22 cellular contexts compared by ENCODE assay signal in genomic region chr2:68294913-68295312, GRCh38. TPM values are rescaled to one million over a fixed set of nuclear protein-coding genes. Genes with fewer than 3 reads are reported as not detected.
"Had no signal": no experiment of that assay in that cellular context is flagged by ENCODE, and none has a peak within 500 bp of the region (broad histone marks: within the 10 kb centered on the region; RNA-seq: fewer than 3 reads in every experiment).

No MANE protein-coding gene starts in this region.

- H3K4me3 Mint-ChIP-seq: effector memory CD8-positive, alpha-beta T cell; natural killer cell treated with Interleukin-12 subunit alpha and Interleukin-12 subunit beta and Interleukin-15 and Interleukin-18, amount 100 ng/mL, for 72 hours; neural crest cell; stimulated activated memory B cell treated with anti-CD40 and anti-IgM and Interleukin-4, amounts not matched to agents 10 μg/mL and 1 μg/mL and 100 μg/mL, for 72 hours; stimulated activated naive CD8-positive, alpha-beta T cell treated with anti-CD3 and anti-CD28 coated beads, Interleukin-15, Interleukin-2, amounts not matched to agents 100 ng/mL and 50 ng/mL, for 24 hours had no signal

- H3K9me3 ChIP-seq: lower lobe of right lung, prostate gland, sigmoid colon, spleen, transverse colon, upper lobe of right lung, uterus had no signal

- H3K4me1 ChIP-seq: prostate gland, sigmoid colon, transverse colon, upper lobe of right lung, uterus had no signal

- H3K9me3 Mint-ChIP-seq: effector memory CD8-positive, alpha-beta T cell; natural killer cell treated with Interleukin-12 subunit alpha and Interleukin-12 subunit beta and Interleukin-15 and Interleukin-18, amount 100 ng/mL, for 72 hours; neural crest cell; stimulated activated memory B cell treated with anti-CD40 and anti-IgM and Interleukin-4, amounts not matched to agents 10 μg/mL and 1 μg/mL and 100 μg/mL, for 72 hours; stimulated activated naive CD8-positive, alpha-beta T cell treated with anti-CD3 and anti-CD28 coated beads, Interleukin-15, Interleukin-2, amounts not matched to agents 100 ng/mL and 50 ng/mL, for 24 hours had no signal

- FAIRE-seq: endometrium, frontal cortex, keratinocyte had no signal

- H3K27me3 Mint-ChIP-seq: natural killer cell treated with Interleukin-12 subunit alpha and Interleukin-12 subunit beta and Interleukin-15 and Interleukin-18, amount 100 ng/mL, for 72 hours; stimulated activated memory B cell treated with anti-CD40 and anti-IgM and Interleukin-4, amounts not matched to agents 10 μg/mL and 1 μg/mL and 100 μg/mL, for 72 hours; stimulated activated naive CD8-positive, alpha-beta T cell treated with anti-CD3 and anti-CD28 coated beads, Interleukin-15, Interleukin-2, amounts not matched to agents 100 ng/mL and 50 ng/mL, for 24 hours had no signal

- ATAC-seq: left ventricle myocardium superior, lower lobe of right lung, right cardiac atrium, upper lobe of right lung had no signal

- DNase-seq: cortex of kidney; effector memory CD8-positive, alpha-beta T cell; head of caudate nucleus; left ventricle myocardium superior; lower lobe of right lung; right cardiac atrium; sigmoid colon; spleen; stimulated activated CD4-positive, alpha-beta T cell treated with anti-CD3 and anti-CD28 coated beads, Interleukin-4, amount 100 ng/mL, for 4 hours; transverse colon; upper lobe of right lung; uterus had no signal

- H3K27ac Mint-ChIP-seq: natural killer cell treated with Interleukin-12 subunit alpha and Interleukin-12 subunit beta and Interleukin-15 and Interleukin-18, amount 100 ng/mL, for 72 hours; stimulated activated memory B cell treated with anti-CD40 and anti-IgM and Interleukin-4, amounts not matched to agents 10 μg/mL and 1 μg/mL and 100 μg/mL, for 72 hours; stimulated activated naive CD8-positive, alpha-beta T cell treated with anti-CD3 and anti-CD28 coated beads, Interleukin-15, Interleukin-2, amounts not matched to agents 100 ng/mL and 50 ng/mL, for 24 hours had no signal

- H3K4me3 ChIP-seq: lower lobe of right lung, prostate gland, sigmoid colon, skin epidermis, spleen, transverse colon, upper lobe of right lung, uterus had no signal

- H3K27ac ChIP-seq: lower lobe of right lung, prostate gland, sigmoid colon, skin epidermis, transverse colon, upper lobe of right lung, uterus had no signal

- H3K4me1 Mint-ChIP-seq: neural crest cell had no signal

- H3K36me3 ChIP-seq: lower lobe of right lung, prostate gland, spleen, transverse colon, upper lobe of right lung, uterus had no signal

- H3K27me3 ChIP-seq: sigmoid colon, spleen, transverse colon, upper lobe of right lung, uterus had no signal

- H3K36me3 Mint-ChIP-seq: natural killer cell treated with Interleukin-12 subunit alpha and Interleukin-12 subunit beta and Interleukin-15 and Interleukin-18, amount 100 ng/mL, for 72 hours; stimulated activated memory B cell treated with anti-CD40 and anti-IgM and Interleukin-4, amounts not matched to agents 10 μg/mL and 1 μg/mL and 100 μg/mL, for 72 hours had no signal

RNA-seq across cellular contexts. Expression of gene CNRIP1, which starts 24.8 kb away (rescaled TPM):
- total RNA-seq: mononuclear cell; natural killer cell treated with Interleukin-12 subunit alpha and Interleukin-12 subunit beta and Interleukin-15 and Interleukin-18, amount 100 ng/mL, for 72 hours had no signal
